19 cellular contexts compared by ENCODE assay signal in the genomic region with DNA sequence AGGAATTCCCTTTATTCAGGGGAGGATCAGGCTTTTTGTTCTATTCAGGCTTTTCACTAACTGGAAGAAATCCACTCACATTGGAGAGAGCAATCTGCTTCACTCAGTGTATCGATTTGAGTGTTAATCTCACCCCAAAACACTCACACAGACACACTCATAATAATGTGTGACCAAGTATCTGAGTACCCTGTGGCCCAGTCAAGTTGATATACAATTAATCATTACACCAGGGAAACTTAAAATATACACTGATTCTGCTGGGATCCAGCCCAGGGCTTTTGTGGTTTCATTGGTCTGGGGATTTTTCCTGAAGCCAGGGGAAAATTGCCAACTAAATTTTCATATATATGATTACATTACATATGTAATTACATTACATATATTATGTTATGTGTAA. TPM values are rescaled to one million over a fixed set of nuclear protein-coding genes. Genes with fewer than 3 reads are reported as not detected.
DNase-seq lines count a peak whose midpoint lies in the region; ATAC-seq and TF ChIP-seq lines count a peak whose summit lies in the region.
"Had no signal": no experiment of that assay in that cellular context is flagged by ENCODE, and none has a peak within 500 bp of the region (broad histone marks: within the 10 kb centered on the region; RNA-seq: fewer than 3 reads in every experiment).

No MANE protein-coding gene starts in this region.

- no peak for TF ChIP-seq CTCF in osteoblast (IDR thresholded peaks at IDR 0.05; ENCODE audit: extremely low read depth, low read depth, low read length)

- H3K4me3 ChIP-seq in GM23248 (no peak overlapping the region), MG63 (no peak overlapping the region), osteoblast (ENCODE audit: insufficient read depth, low read length) (no peak overlapping the region)
- H3K4me3 ChIP-seq: Peyer's patch, SK-N-MC had no signal

- no peak overlapping the region for H3K9ac ChIP-seq in GM23248

- no peak overlapping the region for H3K4me2 ChIP-seq in GM23248 (ENCODE audit: unreplicated experiment)
- no peak overlapping the region for H3K4me2 ChIP-seq in osteoblast (ENCODE audit: insufficient read depth, low read length)

- H3K27me3 ChIP-seq in GM23248 (replicated peaks; ENCODE audit: insufficient read depth) (no peaks in the 10 kb centered on the region), MG63 (no peaks in the 10 kb centered on the region), osteoblast (ENCODE audit: insufficient read depth, low read length) (no peaks in the 10 kb centered on the region)
- H3K27me3 ChIP-seq: Peyer's patch had no signal

- H3K9me3 ChIP-seq in GM23248 (ENCODE audit: low read depth) (no peaks in the 10 kb centered on the region), MG63 (no peaks in the 10 kb centered on the region), osteoblast (ENCODE audit: low read depth, low read length) (no peaks in the 10 kb centered on the region)
- H3K9me3 ChIP-seq: Peyer's patch had no signal

- H3K36me3 ChIP-seq in GM23248 (ENCODE audit: low read depth) = no peaks in the 10 kb centered on the region
- no peaks in the 10 kb centered on the region for H3K36me3 ChIP-seq in MG63
- no peaks in the 10 kb centered on the region for H3K36me3 ChIP-seq in osteoblast (ENCODE audit: insufficient read depth, low read length)
- H3K36me3 ChIP-seq: Peyer's patch had no signal

- H4K20me1 ChIP-seq in GM23248 (ENCODE audit: insufficient read depth) (no peaks in the 10 kb centered on the region), osteoblast (ENCODE audit: insufficient read depth, low read length) (no peaks in the 10 kb centered on the region)

- in situ Hi-C loops in GM23248 (cut with MboI) (no loop called here), G401 (cut with HindIII; ENCODE audit: low sequenced_read_pairs) (no loop called here)

- H3F3A ChIP-seq in GM23248 (ENCODE audit: insufficient read depth) = peaks cover 25% of the 10 kb centered on the region

- H3K27ac ChIP-seq in GM23248 (no peak overlapping the region), osteoblast (ENCODE audit: low read depth, low read length) (no peak overlapping the region)
- H3K27ac ChIP-seq: Peyer's patch, SK-N-MC had no signal

- H3K4me1 ChIP-seq in GM23248 (ENCODE audit: insufficient read depth) (peaks cover 31% of the 10 kb centered on the region), osteoblast (ENCODE audit: insufficient read depth, low read length) (peaks cover 27% of the 10 kb centered on the region)
- H3K4me1 ChIP-seq: Peyer's patch had no signal

- H3K79me2 ChIP-seq in GM23248 (ENCODE audit: insufficient read depth) (no peaks in the 10 kb centered on the region), osteoblast (ENCODE audit: insufficient read depth, low read length) (no peaks in the 10 kb centered on the region)

- ATAC-seq in HG03159 (IDR thresholded peaks at IDR 0.05; ENCODE audit: unreplicated experiment) = no peak

- H2AFZ ChIP-seq in GM23248 (no peak overlapping the region), osteoblast (ENCODE audit: low read length) (peak overlapping the region; percentile 3)

- peak; percentile 7 for DNase-seq in GM23248
- DNase-seq in MG63 = peak; percentile 12
- peak; percentile 46 for DNase-seq in fibroblast of peridontal ligament (ENCODE audit: extremely low read depth)
- DNase-seq in osteoblast (ENCODE audit: insufficient read length, low spot score, missing footprints) = peak; percentile 17
- DNase-seq in NCI-H1694 treated with DMSO at 0.1 percent for 48 hours (lab: John Stamatoyannopoulos, UW) = no peak
- DNase-seq in cortex of kidney (lab: John Stamatoyannopoulos, UW) = no peak
- DNase-seq in G401 (ENCODE audit: low spot score) = no peak
- DNase-seq: DMS79 treated with DMSO at 0.1 percent for 48 hours; GF-D8; GOT3; Karpas-422; MM.1S; NCI-H1092 treated with DMSO at 0.1 percent for 48 hours; NCI-H2081; NK-92 treated with Interleukin-12 subunit alpha and Interleukin-12 subunit beta, amount 100 ng/mL, for 24 hours; Peyer's patch; Right ventricle myocardium superior had no signal

- no peaks in the 10 kb centered on the region for H3K9me2 ChIP-seq in GM23248 (ENCODE audit: insufficient read depth)

- 88 to 100% methylated on average over 1 of the region's 1 CpG for WGBS in GM23248 (ENCODE audit: low coverage in 1 of 2, low lambda C conversion rate in 2 of 2, missing lambda C conversion rate in 2 of 2), 2 experiments

RNA-seq across cellular contexts. Expression of a gene that starts 44.0 kb away (rescaled TPM):
- 18.0 and 18.3 TPM in 2 replicates for total RNA-seq in GM23248 (2014; rRNA removed; shearing (Covaris generic))
- 20.0 and 21.1 TPM in 2 replicates for polyA plus RNA-seq in GM23248 (2016; fragmentation: Nextera tagmentation; extraction: Ambion mirVana)
- total RNA-seq in MG63 (2014; rRNA removed; shearing (Covaris generic); ENCODE audit: low replicate concordance) = 11.8 and 36.6 TPM in 2 replicates
- total RNA-seq in osteoblast = 14.1 and 14.7 TPM in 2 replicates
- total RNA-seq in G401 (2014; rRNA removed; shearing (Covaris generic)) = 73.6 and 79.6 TPM in 2 replicates

Comparison
In these comparisons a context has a peak if more than half of its experiments do, and no peak if none do; other contexts are left out.
1. DNase-seq: peak in GM23248 (single experiment), MG63 (single experiment), fibroblast of peridontal ligament (single experiment) and osteoblast (single experiment); none in NCI-H1694 treated with DMSO at 0.1 percent for 48 hours (single experiment), cortex of kidney (single experiment) and G401 (single experiment).